Comparison of ENCODE assay signal across 20 cellular contexts in genomic region chr1:174224641-174225040, GRCh38.
DNase-seq lines count a peak whose midpoint lies in the region; FAIRE-seq and TF ChIP-seq lines count a peak whose summit lies in the region.
"Had no signal": no experiment of that assay in that cellular context is flagged by ENCODE, and none has a peak within 500 bp of the region (broad histone marks: within the 10 kb centered on the region; RNA-seq: fewer than 3 reads in every experiment).

No MANE protein-coding gene starts in this region.

- H2AFZ ChIP-seq in MM.1S (ENCODE audit: low read length): no peak overlapping the region
- H2AFZ ChIP-seq in osteoblast (ENCODE audit: low read length): no peak overlapping the region
- H2AFZ ChIP-seq: GM23338 had no signal

- no peaks in the 10 kb centered on the region for H3K27me3 ChIP-seq in MM.1S (replicated peaks; ENCODE audit: insufficient read depth, low read length)
- H3K27me3 ChIP-seq in osteoblast (ENCODE audit: insufficient read depth, low read length): no peaks in the 10 kb centered on the region
- H3K27me3 ChIP-seq: BLaER1 treated with 17β-estradiol and CSF1 and Interleukin-3, amounts not matched to agents 10 nM and 100 nM had no signal

- no peak overlapping the region for H3K9ac ChIP-seq in MM.1S (ENCODE audit: low read length)
- H3K9ac ChIP-seq: BLaER1 treated with 17β-estradiol and CSF1 and Interleukin-3, amounts not matched to agents 10 nM and 100 nM had no signal

- H3K36me3 ChIP-seq in MM.1S (replicated peaks; ENCODE audit: insufficient read depth, low read length) (no peaks in the 10 kb centered on the region), osteoblast (ENCODE audit: insufficient read depth, low read length) (no peaks in the 10 kb centered on the region)

- peaks cover 22% of the 10 kb centered on the region for H3K4me1 ChIP-seq in MM.1S (ENCODE audit: low read length)
- peaks cover 5% of the 10 kb centered on the region for H3K4me1 ChIP-seq in osteoblast (ENCODE audit: insufficient read depth, low read length)
- H3K4me1 ChIP-seq: BLaER1 treated with 17β-estradiol and CSF1 and Interleukin-3, amounts not matched to agents 10 nM and 100 nM; Caco-2 had no signal

- H3K79me2 ChIP-seq in MM.1S (ENCODE audit: low read length) (no peaks in the 10 kb centered on the region), osteoblast (ENCODE audit: insufficient read depth, low read length) (no peaks in the 10 kb centered on the region)

- no peaks in the 10 kb centered on the region for H3K9me2 ChIP-seq in MM.1S (replicated peaks; ENCODE audit: insufficient read depth, low read length)

- DNase-seq in MM.1S: no peak
- no peak for DNase-seq in osteoblast (ENCODE audit: insufficient read length, low spot score, missing footprints)
- DNase-seq in epidermal melanocyte (ENCODE audit: insufficient read length, low spot score): no peak
- no peak for DNase-seq in 8988T
- DNase-seq in NCI-H82 (lab: John Stamatoyannopoulos, UW): no peak
- DNase-seq: Caco-2; CD8-positive, alpha-beta memory T cell; DMS153; DMS79 treated with DMSO at 0.1 percent for 48 hours; HCEC 1CT; HFFc6; Karpas-422 had no signal

- TF ChIP-seq CTCF in MM.1S (IDR thresholded peaks at IDR 0.05; ENCODE audit: low read length): no peak
- no peak for TF ChIP-seq CTCF in osteoblast (IDR thresholded peaks at IDR 0.05; ENCODE audit: extremely low read depth, low read depth, low read length)

- peaks cover 24% of the 10 kb centered on the region for H3F3A ChIP-seq in MM.1S (ENCODE audit: insufficient read depth, low read length)

- peak; percentile 78 for FAIRE-seq in G401.6 (lab: Jason Lieb, UNC)
- FAIRE-seq in colon (lab: Jason Lieb, UNC): peak; percentile 38
- FAIRE-seq: GM12891, GM18507, H54 had no signal

- H4K20me1 ChIP-seq in MM.1S (ENCODE audit: insufficient read depth, low read length): no peaks in the 10 kb centered on the region
- H4K20me1 ChIP-seq in osteoblast (ENCODE audit: insufficient read depth, low read length): no peaks in the 10 kb centered on the region
- H4K20me1 ChIP-seq: BLaER1 treated with 17β-estradiol and CSF1 and Interleukin-3, amounts not matched to agents 10 nM and 100 nM had no signal

- H3K27ac ChIP-seq in MM.1S (ENCODE audit: low read length) (no peak overlapping the region), osteoblast (ENCODE audit: low read depth, low read length) (no peak overlapping the region)
- H3K27ac ChIP-seq: BLaER1 treated with 17β-estradiol and CSF1 and Interleukin-3, amounts not matched to agents 10 nM and 100 nM; HL-60 had no signal

- no peak overlapping the region for H3K4me3 ChIP-seq in MM.1S (ENCODE audit: low read length)
- no peak overlapping the region for H3K4me3 ChIP-seq in osteoblast (ENCODE audit: insufficient read depth, low read length)
- H3K4me3 ChIP-seq: BLaER1 treated with 17β-estradiol and CSF1 and Interleukin-3, amounts not matched to agents 10 nM and 100 nM; GM23338 had no signal

- H3K9me3 ChIP-seq in MM.1S (replicated peaks; ENCODE audit: insufficient read depth, low read length) (no peaks in the 10 kb centered on the region), osteoblast (ENCODE audit: low read depth, low read length) (no peaks in the 10 kb centered on the region)
- H3K9me3 ChIP-seq: Caco-2 had no signal

- H3K4me2 ChIP-seq in MM.1S (ENCODE audit: low read depth, low read length) (peak overlapping the region; percentile 66; the same call in 1 of the 2 replicates), osteoblast (ENCODE audit: insufficient read depth, low read length) (no peak overlapping the region)
- H3K4me2 ChIP-seq: BLaER1 treated with 17β-estradiol and CSF1 and Interleukin-3, amounts not matched to agents 10 nM and 100 nM; GM23338 had no signal
